ENCODE assay signal across 21 cellular contexts in genomic region chr14:101903111-101903561, GRCh38.
A peak's percentile ranks its signal among the peaks of the same experiment; 100 is the strongest.
DNase-seq lines count a peak whose midpoint lies in the region; ATAC-seq and TF ChIP-seq lines count a peak whose summit lies in the region.
"Had no signal": no experiment of that assay in that cellular context is flagged by ENCODE, and none has a peak within 500 bp of the region (broad histone marks: within the 10 kb centered on the region; RNA-seq: fewer than 3 reads in every experiment).

No MANE protein-coding gene starts in this region.

- H3K4me3 Mint-ChIP-seq in brain (no peak overlapping the region), H9 (no peak overlapping the region)
- H3K4me3 Mint-ChIP-seq: CD4-positive, CD25-positive, alpha-beta regulatory T cell; neural progenitor cell had no signal

- H2AK5ac ChIP-seq in trophoblast cell (ENCODE audit: low read length) (no peak overlapping the region), H9 (ENCODE audit: insufficient read length, low read length) (no peak overlapping the region)

- H3K9ac ChIP-seq in trophoblast cell (ENCODE audit: low read length) (peak overlapping the region; percentile 50), H9 (ENCODE audit: extremely low read depth, insufficient read length, low read length) (no peak overlapping the region)
- H3K9ac ChIP-seq: neural progenitor cell had no signal

- H3K14ac ChIP-seq in trophoblast cell (ENCODE audit: low read length) (no peak overlapping the region), H9 (ENCODE audit: insufficient read depth, low read length) (no peak overlapping the region; the same call in 1 of the 2 replicates)

- H3K4me1 ChIP-seq in trophoblast cell (ENCODE audit: control insufficient read depth in 1 of 2, insufficient read depth in 2 of 2, low read length in 2 of 2) (no peaks in the 10 kb centered on the region), H9 (ENCODE audit: insufficient read depth, low read length) (no peaks in the 10 kb centered on the region)
- H3K4me1 ChIP-seq: neural progenitor cell, testis had no signal

- H3K27ac ChIP-seq in trophoblast cell (ENCODE audit: low read depth, low read length): no peak overlapping the region
- H3K27ac ChIP-seq in H9 (ENCODE audit: insufficient read length, low read depth, low read length): no peak overlapping the region
- H3K27ac ChIP-seq: HL-60, neural progenitor cell, testis had no signal

- no CpG with 5 or more reads among the region's 13 CpGs for WGBS in trophoblast cell (ENCODE audit: extremely low coverage, insufficient coverage, insufficient read length)
- WGBS in H9 (ENCODE audit: extremely low coverage, insufficient read length, low lambda C conversion rate): no CpG with 5 or more reads among the region's 13 CpGs

- H4K5ac ChIP-seq in H9 (ENCODE audit: insufficient read length, low read depth, low read length): no peak overlapping the region

- H2BK5ac ChIP-seq in trophoblast cell (ENCODE audit: low read depth, low read length, poor library complexity) (no peak overlapping the region), H9 (ENCODE audit: insufficient read length, low read length) (no peak overlapping the region)

- H3K4ac ChIP-seq in trophoblast cell (ENCODE audit: low read depth, low read length) (no peak overlapping the region), H9 (ENCODE audit: low read depth, low read length) (no peak overlapping the region)

- intact Hi-C loops in left cardiac atrium (cut with DNase I): no loop called here

- ATAC-seq in left cardiac atrium: peak; percentile 87 to 89
- ATAC-seq in GM19463 (IDR thresholded peaks at IDR 0.05; ENCODE audit: unreplicated experiment): no peak
- ATAC-seq in GM21576 (IDR thresholded peaks at IDR 0.05; ENCODE audit: unreplicated experiment): no peak
- ATAC-seq: esophagus mucosa, left lobe of liver had no signal

- peaks cover 3% of the 10 kb centered on the region for H3K9me3 ChIP-seq in trophoblast cell (ENCODE audit: insufficient read depth, low read depth, low read length)
- H3K9me3 ChIP-seq in H9 (ENCODE audit: control insufficient read depth, low read depth, low read length): no peaks in the 10 kb centered on the region
- H3K9me3 ChIP-seq: testis had no signal

- H3K23me2 ChIP-seq in H9 (ENCODE audit: insufficient read length, low read depth, low read length, poor library complexity, severe bottlenecking): no peaks in the 10 kb centered on the region

- H3T11ph ChIP-seq in H9 (ENCODE audit: low read length): no peak overlapping the region

- no peaks in the 10 kb centered on the region for H3K79me2 ChIP-seq in trophoblast cell (ENCODE audit: control insufficient read depth, insufficient read depth, low read length, poor library complexity)
- no peaks in the 10 kb centered on the region for H3K79me2 ChIP-seq in H9 (ENCODE audit: insufficient read depth, low read length)

- no peak overlapping the region for H4K91ac ChIP-seq in trophoblast cell (ENCODE audit: low read depth, low read length)
- no peak overlapping the region for H4K91ac ChIP-seq in H9 (ENCODE audit: insufficient read length, low read depth, low read length)

- no peaks in the 10 kb centered on the region for H3K79me1 ChIP-seq in trophoblast cell (ENCODE audit: low read length)
- no peaks in the 10 kb centered on the region for H3K79me1 ChIP-seq in H9 (ENCODE audit: insufficient read depth, low read depth, low read length, poor library complexity, severe bottlenecking)

- H3K18ac ChIP-seq in trophoblast cell (ENCODE audit: low read length): no peak overlapping the region
- no peak overlapping the region for H3K18ac ChIP-seq in H9 (ENCODE audit: insufficient read length, low read depth, low read length)

- H3K23ac ChIP-seq in trophoblast cell (ENCODE audit: low read length) (no peak overlapping the region), H9 (ENCODE audit: insufficient read length, low read depth, low read length) (no peak overlapping the region)

- H2BK20ac ChIP-seq in H9 (ENCODE audit: low read depth, low read length, poor library complexity, severe bottlenecking): no peak overlapping the region

- no peak overlapping the region for H3K4me2 ChIP-seq in trophoblast cell (ENCODE audit: low read length)
- H3K4me2 ChIP-seq in H9 (ENCODE audit: insufficient read depth, insufficient read length, low read length): no peak overlapping the region
- H3K4me2 ChIP-seq: neural progenitor cell had no signal

- TF ChIP-seq CTCF in brain (conservative IDR thresholded peaks at IDR 0.05) (no peak), H9 (conservative IDR thresholded peaks at IDR 0.05) (no peak)

- H2BK120ac ChIP-seq in trophoblast cell (ENCODE audit: insufficient read depth, low read length, poor library complexity): no peak overlapping the region
- no peak overlapping the region for H2BK120ac ChIP-seq in H9 (ENCODE audit: low read depth, low read length, poor library complexity, severe bottlenecking)

- no peaks in the 10 kb centered on the region for H3K4me1 Mint-ChIP-seq in brain
- no peaks in the 10 kb centered on the region for H3K4me1 Mint-ChIP-seq in H9
- H3K4me1 Mint-ChIP-seq: neural progenitor cell had no signal

- no peak overlapping the region for H4K12ac ChIP-seq in trophoblast cell (ENCODE audit: low read depth, low read length)

- H2BK15ac ChIP-seq in H9 (ENCODE audit: low read depth, low read length): no peak overlapping the region

- no peaks in the 10 kb centered on the region for H3K27me3 ChIP-seq in trophoblast cell (ENCODE audit: insufficient read depth, low read length)
- no peaks in the 10 kb centered on the region for H3K27me3 ChIP-seq in H9 (ENCODE audit: insufficient read depth, low read length)
- H3K27me3 ChIP-seq: neural progenitor cell, testis had no signal

- H3K36me3 Mint-ChIP-seq in brain (peaks cover 77% of the 10 kb centered on the region), H9 (ENCODE audit: insufficient read depth in 1 of 3, low read depth in 3 of 3) (peaks cover 12 to 63% (median 62%) of the 10 kb centered on the region in 3 experiments; a peak in 6 of 7 replicates)

- H3K4me3 ChIP-seq in trophoblast cell (ENCODE audit: low read depth, low read length): no peak overlapping the region
- H3K4me3 ChIP-seq: neural progenitor cell, testis had no signal

- no peaks in the 10 kb centered on the region for H4K20me1 ChIP-seq in H9 (ENCODE audit: control insufficient read depth, insufficient read depth, insufficient read length)

- peaks cover 62 to 67% of the 10 kb centered on the region in 2 experiments for H3K36me3 ChIP-seq in trophoblast cell (ENCODE audit: control insufficient read depth in 1 of 2, insufficient read depth in 2 of 2, low read length in 2 of 2)
- H3K36me3 ChIP-seq: neural progenitor cell had no signal

- H3K56ac ChIP-seq in H9 (ENCODE audit: insufficient read length, low read depth, low read length): no peak overlapping the region

- no peak overlapping the region for H2BK12ac ChIP-seq in trophoblast cell (ENCODE audit: low read length)
- H2BK12ac ChIP-seq in H9 (ENCODE audit: insufficient read length, low read depth, low read length): no peak overlapping the region

- H2AFZ ChIP-seq in trophoblast cell (ENCODE audit: insufficient read depth, low read length, poor library complexity): no peak overlapping the region
- H2AFZ ChIP-seq in H9 (ENCODE audit: low read length): no peak overlapping the region
- H2AFZ ChIP-seq: neural progenitor cell had no signal

- H3K9me3 Mint-ChIP-seq in brain (no peaks in the 10 kb centered on the region), H9 (no peaks in the 10 kb centered on the region)
- H3K9me3 Mint-ChIP-seq: activated T-helper 2 cell treated with anti-CD3 and anti-CD28 coated beads, Interferon-gamma antibody, Interleukin-2, Interleukin-4, amounts not matched to agents 10 μg/mL and 5 μg/mL and 100 μg/mL, durations not matched to agents 14 hours and 24 hours and 36 hours; CD4-positive, CD25-positive, alpha-beta regulatory T cell; neural progenitor cell had no signal

- H3K27ac Mint-ChIP-seq in brain (peak overlapping the region in 3 of 5 experiments; percentile 8 to 93 (median 74)), H9 (no peak overlapping the region)
- H3K27ac Mint-ChIP-seq: activated T-helper 2 cell treated with anti-CD3 and anti-CD28 coated beads, Interferon-gamma antibody, Interleukin-2, Interleukin-4, amounts not matched to agents 10 μg/mL and 5 μg/mL and 100 μg/mL, durations not matched to agents 14 hours and 24 hours and 36 hours; neural progenitor cell had no signal

- H4K8ac ChIP-seq in trophoblast cell (ENCODE audit: low read depth, low read length) (no peak overlapping the region), H9 (replicated peaks; ENCODE audit: insufficient read length, low read depth, low read length) (no peak overlapping the region)

- H3K27me3 Mint-ChIP-seq in brain (no peaks in the 10 kb centered on the region), H9 (ENCODE audit: low read depth) (no peaks in the 10 kb centered on the region)
- H3K27me3 Mint-ChIP-seq: CD4-positive, CD25-positive, alpha-beta regulatory T cell had no signal

- DNase-seq in C1 segment of cervical spinal cord (lab: John Stamatoyannopoulos, UW): peak in 12 of 14 donors; percentile 4 to 86 (median 59)
- peak; percentile 65 for DNase-seq in left cardiac atrium
- no peak for DNase-seq in trophoblast cell
- DNase-seq in GM19240 (ENCODE audit: insufficient read length, low spot score): no peak
- no peak for DNase-seq in H9
- DNase-seq: CD4-positive, CD25-positive, alpha-beta regulatory T cell; effector CD8-positive, alpha-beta T cell; GOT3; IMR-90; NCI-H146; NCI-H2171; retina; testis had no signal

Comparison
In these comparisons a context has a peak if more than half of its experiments do, and no peak if none do; other contexts are left out.
1. DNase-seq: peak in C1 segment of cervical spinal cord (12 of 14) and left cardiac atrium (single experiment); none in trophoblast cell (0 of 2), GM19240 (single experiment) and H9 (single experiment).
2. H3K27ac Mint-ChIP-seq: peak in brain (3 of 5); none in H9 (0 of 3).
3. ATAC-seq: peak in left cardiac atrium (2 of 2); none in GM19463 (single experiment) and GM21576 (single experiment).